ENCODE assay signal across 1 cellular context in the genomic region with DNA sequence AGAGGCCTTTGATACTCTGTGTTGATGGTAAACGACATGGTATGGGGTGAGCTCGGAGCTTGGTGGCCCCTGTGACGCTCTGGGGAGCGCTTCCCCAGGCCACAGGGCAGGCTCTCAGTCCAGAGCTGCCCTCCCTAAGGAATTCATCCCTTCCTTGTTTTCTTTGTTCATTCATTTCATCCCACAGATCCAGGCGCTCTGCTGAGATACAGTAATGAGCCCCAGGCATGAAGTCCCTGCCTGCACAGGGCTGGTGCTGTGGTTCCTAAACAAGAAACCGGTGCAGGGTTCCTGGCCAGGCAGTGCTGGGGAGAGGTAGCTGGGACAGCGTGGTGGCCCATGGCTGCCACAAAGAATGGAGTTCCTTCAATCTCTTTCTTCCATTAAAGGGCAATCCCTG.
TF ChIP-seq lines count a peak whose summit lies in the region.

No MANE protein-coding gene starts in this region.

TF ChIP-seq in WTC11, 78 proteins besides CTCF, POLR2A, EP300 and RAD21 (continued from another document):
- TF ChIP-seq, protein P1, sequence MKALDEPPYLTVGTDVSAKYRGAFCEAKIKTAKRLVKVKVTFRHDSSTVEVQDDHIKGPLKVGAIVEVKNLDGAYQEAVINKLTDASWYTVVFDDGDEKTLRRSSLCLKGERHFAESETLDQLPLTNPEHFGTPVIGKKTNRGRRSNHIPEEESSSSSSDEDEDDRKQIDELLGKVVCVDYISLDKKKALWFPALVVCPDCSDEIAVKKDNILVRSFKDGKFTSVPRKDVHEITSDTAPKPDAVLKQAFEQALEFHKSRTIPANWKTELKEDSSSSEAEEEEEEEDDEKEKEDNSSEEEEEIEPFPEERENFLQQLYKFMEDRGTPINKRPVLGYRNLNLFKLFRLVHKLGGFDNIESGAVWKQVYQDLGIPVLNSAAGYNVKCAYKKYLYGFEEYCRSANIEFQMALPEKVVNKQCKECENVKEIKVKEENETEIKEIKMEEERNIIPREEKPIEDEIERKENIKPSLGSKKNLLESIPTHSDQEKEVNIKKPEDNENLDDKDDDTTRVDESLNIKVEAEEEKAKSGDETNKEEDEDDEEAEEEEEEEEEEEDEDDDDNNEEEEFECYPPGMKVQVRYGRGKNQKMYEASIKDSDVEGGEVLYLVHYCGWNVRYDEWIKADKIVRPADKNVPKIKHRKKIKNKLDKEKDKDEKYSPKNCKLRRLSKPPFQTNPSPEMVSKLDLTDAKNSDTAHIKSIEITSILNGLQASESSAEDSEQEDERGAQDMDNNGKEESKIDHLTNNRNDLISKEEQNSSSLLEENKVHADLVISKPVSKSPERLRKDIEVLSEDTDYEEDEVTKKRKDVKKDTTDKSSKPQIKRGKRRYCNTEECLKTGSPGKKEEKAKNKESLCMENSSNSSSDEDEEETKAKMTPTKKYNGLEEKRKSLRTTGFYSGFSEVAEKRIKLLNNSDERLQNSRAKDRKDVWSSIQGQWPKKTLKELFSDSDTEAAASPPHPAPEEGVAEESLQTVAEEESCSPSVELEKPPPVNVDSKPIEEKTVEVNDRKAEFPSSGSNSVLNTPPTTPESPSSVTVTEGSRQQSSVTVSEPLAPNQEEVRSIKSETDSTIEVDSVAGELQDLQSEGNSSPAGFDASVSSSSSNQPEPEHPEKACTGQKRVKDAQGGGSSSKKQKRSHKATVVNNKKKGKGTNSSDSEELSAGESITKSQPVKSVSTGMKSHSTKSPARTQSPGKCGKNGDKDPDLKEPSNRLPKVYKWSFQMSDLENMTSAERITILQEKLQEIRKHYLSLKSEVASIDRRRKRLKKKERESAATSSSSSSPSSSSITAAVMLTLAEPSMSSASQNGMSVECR (CRISPR knock-in tag; IDR thresholded peaks at IDR 0.05; ENCODE audit: borderline replicate concordance) = no peak
- TF ChIP-seq, protein P2, sequence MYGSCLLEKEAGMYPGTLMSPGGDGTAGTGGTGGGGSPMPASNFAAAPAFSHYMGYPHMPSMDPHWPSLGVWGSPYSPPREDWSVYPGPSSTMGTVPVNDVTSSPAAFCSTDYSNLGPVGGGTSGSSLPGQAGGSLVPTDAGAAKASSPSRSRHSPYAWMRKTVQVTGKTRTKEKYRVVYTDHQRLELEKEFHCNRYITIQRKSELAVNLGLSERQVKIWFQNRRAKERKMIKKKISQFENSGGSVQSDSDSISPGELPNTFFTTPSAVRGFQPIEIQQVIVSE (CRISPR knock-in tag; IDR thresholded peaks at IDR 0.05; ENCODE audit: borderline replicate concordance) = no peak
- TF ChIP-seq TP53 (CRISPR knock-in tag; IDR thresholded peaks at IDR 0.05) (no peak), ATF1 (CRISPR knock-in tag; IDR thresholded peaks at IDR 0.05) (no peak), PRRX2 (CRISPR knock-in tag; IDR thresholded peaks at IDR 0.05) (no peak), FOXJ3 (CRISPR knock-in tag; IDR thresholded peaks at IDR 0.05; ENCODE audit: borderline replicate concordance) (no peak), OVOL2 (CRISPR knock-in tag; IDR thresholded peaks at IDR 0.05; ENCODE audit: borderline replicate concordance) (no peak), NFE2L1 (CRISPR knock-in tag; IDR thresholded peaks at IDR 0.05) (no peak)
- TF ChIP-seq, protein P3, sequence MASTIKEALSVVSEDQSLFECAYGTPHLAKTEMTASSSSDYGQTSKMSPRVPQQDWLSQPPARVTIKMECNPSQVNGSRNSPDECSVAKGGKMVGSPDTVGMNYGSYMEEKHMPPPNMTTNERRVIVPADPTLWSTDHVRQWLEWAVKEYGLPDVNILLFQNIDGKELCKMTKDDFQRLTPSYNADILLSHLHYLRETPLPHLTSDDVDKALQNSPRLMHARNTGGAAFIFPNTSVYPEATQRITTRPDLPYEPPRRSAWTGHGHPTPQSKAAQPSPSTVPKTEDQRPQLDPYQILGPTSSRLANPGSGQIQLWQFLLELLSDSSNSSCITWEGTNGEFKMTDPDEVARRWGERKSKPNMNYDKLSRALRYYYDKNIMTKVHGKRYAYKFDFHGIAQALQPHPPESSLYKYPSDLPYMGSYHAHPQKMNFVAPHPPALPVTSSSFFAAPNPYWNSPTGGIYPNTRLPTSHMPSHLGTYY (CRISPR knock-in tag; IDR thresholded peaks at IDR 0.05) = no peak
- TF ChIP-seq, protein P4, sequence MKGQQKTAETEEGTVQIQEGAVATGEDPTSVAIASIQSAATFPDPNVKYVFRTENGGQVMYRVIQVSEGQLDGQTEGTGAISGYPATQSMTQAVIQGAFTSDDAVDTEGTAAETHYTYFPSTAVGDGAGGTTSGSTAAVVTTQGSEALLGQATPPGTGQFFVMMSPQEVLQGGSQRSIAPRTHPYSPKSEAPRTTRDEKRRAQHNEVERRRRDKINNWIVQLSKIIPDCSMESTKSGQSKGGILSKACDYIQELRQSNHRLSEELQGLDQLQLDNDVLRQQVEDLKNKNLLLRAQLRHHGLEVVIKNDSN (CRISPR knock-in tag; IDR thresholded peaks at IDR 0.05) = no peak
- TF ChIP-seq, protein P5, sequence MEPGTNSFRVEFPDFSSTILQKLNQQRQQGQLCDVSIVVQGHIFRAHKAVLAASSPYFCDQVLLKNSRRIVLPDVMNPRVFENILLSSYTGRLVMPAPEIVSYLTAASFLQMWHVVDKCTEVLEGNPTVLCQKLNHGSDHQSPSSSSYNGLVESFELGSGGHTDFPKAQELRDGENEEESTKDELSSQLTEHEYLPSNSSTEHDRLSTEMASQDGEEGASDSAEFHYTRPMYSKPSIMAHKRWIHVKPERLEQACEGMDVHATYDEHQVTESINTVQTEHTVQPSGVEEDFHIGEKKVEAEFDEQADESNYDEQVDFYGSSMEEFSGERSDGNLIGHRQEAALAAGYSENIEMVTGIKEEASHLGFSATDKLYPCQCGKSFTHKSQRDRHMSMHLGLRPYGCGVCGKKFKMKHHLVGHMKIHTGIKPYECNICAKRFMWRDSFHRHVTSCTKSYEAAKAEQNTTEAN (CRISPR knock-in tag; IDR thresholded peaks at IDR 0.05) = no peak
- TF ChIP-seq, protein P6, sequence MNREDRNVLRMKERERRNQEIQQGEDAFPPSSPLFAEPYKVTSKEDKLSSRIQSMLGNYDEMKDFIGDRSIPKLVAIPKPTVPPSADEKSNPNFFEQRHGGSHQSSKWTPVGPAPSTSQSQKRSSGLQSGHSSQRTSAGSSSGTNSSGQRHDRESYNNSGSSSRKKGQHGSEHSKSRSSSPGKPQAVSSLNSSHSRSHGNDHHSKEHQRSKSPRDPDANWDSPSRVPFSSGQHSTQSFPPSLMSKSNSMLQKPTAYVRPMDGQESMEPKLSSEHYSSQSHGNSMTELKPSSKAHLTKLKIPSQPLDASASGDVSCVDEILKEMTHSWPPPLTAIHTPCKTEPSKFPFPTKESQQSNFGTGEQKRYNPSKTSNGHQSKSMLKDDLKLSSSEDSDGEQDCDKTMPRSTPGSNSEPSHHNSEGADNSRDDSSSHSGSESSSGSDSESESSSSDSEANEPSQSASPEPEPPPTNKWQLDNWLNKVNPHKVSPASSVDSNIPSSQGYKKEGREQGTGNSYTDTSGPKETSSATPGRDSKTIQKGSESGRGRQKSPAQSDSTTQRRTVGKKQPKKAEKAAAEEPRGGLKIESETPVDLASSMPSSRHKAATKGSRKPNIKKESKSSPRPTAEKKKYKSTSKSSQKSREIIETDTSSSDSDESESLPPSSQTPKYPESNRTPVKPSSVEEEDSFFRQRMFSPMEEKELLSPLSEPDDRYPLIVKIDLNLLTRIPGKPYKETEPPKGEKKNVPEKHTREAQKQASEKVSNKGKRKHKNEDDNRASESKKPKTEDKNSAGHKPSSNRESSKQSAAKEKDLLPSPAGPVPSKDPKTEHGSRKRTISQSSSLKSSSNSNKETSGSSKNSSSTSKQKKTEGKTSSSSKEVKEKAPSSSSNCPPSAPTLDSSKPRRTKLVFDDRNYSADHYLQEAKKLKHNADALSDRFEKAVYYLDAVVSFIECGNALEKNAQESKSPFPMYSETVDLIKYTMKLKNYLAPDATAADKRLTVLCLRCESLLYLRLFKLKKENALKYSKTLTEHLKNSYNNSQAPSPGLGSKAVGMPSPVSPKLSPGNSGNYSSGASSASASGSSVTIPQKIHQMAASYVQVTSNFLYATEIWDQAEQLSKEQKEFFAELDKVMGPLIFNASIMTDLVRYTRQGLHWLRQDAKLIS (CRISPR knock-in tag; IDR thresholded peaks at IDR 0.05; ENCODE audit: borderline replicate concordance) = no peak
- TF ChIP-seq, protein P7, sequence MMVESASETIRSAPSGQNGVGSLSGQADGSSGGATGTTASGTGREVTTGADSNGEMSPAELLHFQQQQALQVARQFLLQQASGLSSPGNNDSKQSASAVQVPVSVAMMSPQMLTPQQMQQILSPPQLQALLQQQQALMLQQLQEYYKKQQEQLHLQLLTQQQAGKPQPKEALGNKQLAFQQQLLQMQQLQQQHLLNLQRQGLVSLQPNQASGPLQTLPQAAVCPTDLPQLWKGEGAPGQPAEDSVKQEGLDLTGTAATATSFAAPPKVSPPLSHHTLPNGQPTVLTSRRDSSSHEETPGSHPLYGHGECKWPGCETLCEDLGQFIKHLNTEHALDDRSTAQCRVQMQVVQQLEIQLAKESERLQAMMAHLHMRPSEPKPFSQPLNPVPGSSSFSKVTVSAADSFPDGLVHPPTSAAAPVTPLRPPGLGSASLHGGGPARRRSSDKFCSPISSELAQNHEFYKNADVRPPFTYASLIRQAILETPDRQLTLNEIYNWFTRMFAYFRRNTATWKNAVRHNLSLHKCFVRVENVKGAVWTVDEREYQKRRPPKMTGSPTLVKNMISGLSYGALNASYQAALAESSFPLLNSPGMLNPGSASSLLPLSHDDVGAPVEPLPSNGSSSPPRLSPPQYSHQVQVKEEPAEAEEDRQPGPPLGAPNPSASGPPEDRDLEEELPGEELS (CRISPR knock-in tag; IDR thresholded peaks at IDR 0.05) = no peak
- TF ChIP-seq, protein P8, sequence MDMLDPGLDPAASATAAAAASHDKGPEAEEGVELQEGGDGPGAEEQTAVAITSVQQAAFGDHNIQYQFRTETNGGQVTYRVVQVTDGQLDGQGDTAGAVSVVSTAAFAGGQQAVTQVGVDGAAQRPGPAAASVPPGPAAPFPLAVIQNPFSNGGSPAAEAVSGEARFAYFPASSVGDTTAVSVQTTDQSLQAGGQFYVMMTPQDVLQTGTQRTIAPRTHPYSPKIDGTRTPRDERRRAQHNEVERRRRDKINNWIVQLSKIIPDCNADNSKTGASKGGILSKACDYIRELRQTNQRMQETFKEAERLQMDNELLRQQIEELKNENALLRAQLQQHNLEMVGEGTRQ (CRISPR knock-in tag; IDR thresholded peaks at IDR 0.05) = no peak
